Comparison of ENCODE assay signal across 9 cellular contexts in the genomic region with DNA sequence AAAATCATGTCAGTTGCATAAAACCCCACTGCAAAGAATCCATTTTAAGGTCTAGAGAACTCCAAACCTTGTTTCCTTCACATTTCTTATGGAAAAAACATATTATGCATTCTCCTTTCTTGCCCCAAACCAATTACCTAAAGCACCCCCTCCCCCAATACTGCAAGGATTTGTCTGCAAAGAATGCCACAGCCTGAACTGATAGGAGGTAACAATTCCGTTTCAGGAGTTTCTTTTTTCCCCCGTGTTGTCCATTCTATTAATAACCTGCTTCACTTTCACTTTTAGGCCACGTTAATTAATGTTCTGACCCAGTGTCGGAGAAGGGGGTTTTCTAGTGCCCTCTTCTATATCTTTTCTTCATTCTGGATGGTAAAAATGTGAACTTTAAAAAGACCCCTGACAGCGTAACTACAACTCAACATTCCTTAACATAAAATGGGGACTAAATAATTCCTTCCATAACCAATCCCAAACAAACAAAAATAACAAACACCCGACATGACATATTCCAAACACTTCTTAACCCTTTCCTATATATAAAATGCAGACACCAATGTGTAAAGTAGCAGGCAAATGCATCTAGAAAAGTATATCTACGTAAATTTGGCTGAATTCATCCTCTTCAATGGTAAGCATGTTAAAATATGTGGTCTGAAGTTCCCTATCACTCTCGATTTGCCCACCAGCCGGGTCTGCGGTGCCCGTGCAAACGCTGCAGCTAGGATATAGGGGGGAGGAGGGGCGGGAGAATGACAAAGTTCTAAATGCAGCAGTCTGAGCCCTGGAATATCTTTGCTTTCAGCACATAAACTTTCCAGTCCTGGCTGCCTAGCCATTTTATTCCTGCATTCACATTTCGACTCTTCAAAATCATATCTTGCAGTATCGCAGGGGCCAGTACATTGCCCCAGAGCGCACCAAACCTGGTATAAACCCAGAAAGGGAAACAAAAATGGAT. TPM values are rescaled to one million over a fixed set of nuclear protein-coding genes. Genes with fewer than 3 reads are reported as not detected.
A peak's percentile ranks its signal among the peaks of the same experiment; 100 is the strongest.
DNase-seq lines count a peak whose midpoint lies in the region; ATAC-seq lines count a peak whose summit lies in the region.
"Had no signal": no experiment of that assay in that cellular context is flagged by ENCODE, and none has a peak within 500 bp of the region (broad histone marks: within the 10 kb centered on the region; RNA-seq: fewer than 3 reads in every experiment).

No MANE protein-coding gene starts in this region.

- H3K27me3 Mint-ChIP-seq in stimulated activated naive CD8-positive, alpha-beta T cell treated with anti-CD3 and anti-CD28 coated beads, Interleukin-15, Interleukin-2, amounts not matched to agents 100 ng/mL and 50 ng/mL, for 24 hours: peaks cover 80% of the 10 kb centered on the region
- H3K27me3 Mint-ChIP-seq in activated T-helper 17 cell treated with anti-CD3 and anti-CD28 coated beads, Interleukin-2, amount 50 U/mL, for 72 hours: peaks cover 56% of the 10 kb centered on the region
- peaks cover 39% of the 10 kb centered on the region for H3K27me3 Mint-ChIP-seq in memory B cell

- H3K4me1 Mint-ChIP-seq in stimulated activated naive CD8-positive, alpha-beta T cell treated with anti-CD3 and anti-CD28 coated beads, Interleukin-15, Interleukin-2, amounts not matched to agents 100 ng/mL and 50 ng/mL, for 24 hours (ENCODE audit: low read depth): peaks cover 57% of the 10 kb centered on the region
- peaks cover 32% of the 10 kb centered on the region for H3K4me1 Mint-ChIP-seq in activated T-helper 17 cell treated with anti-CD3 and anti-CD28 coated beads, Interleukin-2, amount 50 U/mL, for 72 hours
- H3K4me1 Mint-ChIP-seq in memory B cell: peaks cover 24% of the 10 kb centered on the region

- no peak for ATAC-seq in stimulated activated naive CD8-positive, alpha-beta T cell treated with anti-CD3 and anti-CD28 coated beads, Interleukin-15, Interleukin-2, amounts not matched to agents 100 U/mL and 50 U/mL, for 24 hours
- ATAC-seq in activated T-helper 17 cell treated with anti-CD3 and anti-CD28 coated beads, Interleukin-2, amount 50 U/mL, for 72 hours (replicated peaks): no peak
- ATAC-seq in memory B cell (ENCODE audit: low read depth) (no peak), HG03469 (IDR thresholded peaks at IDR 0.05; ENCODE audit: unreplicated experiment) (no peak), HG02885 (IDR thresholded peaks at IDR 0.05; ENCODE audit: poor library complexity, unreplicated experiment) (no peak), HG03175 (IDR thresholded peaks at IDR 0.05; ENCODE audit: unreplicated experiment) (no peak)

- H3K9me3 Mint-ChIP-seq in stimulated activated naive CD8-positive, alpha-beta T cell treated with anti-CD3 and anti-CD28 coated beads, Interleukin-15, Interleukin-2, amounts not matched to agents 100 ng/mL and 50 ng/mL, for 24 hours: no peaks in the 10 kb centered on the region
- H3K9me3 Mint-ChIP-seq in activated T-helper 17 cell treated with anti-CD3 and anti-CD28 coated beads, Interleukin-2, amount 50 U/mL, for 72 hours: no peaks in the 10 kb centered on the region
- H3K9me3 Mint-ChIP-seq in memory B cell: peaks cover 12% of the 10 kb centered on the region

- peaks cover 6% of the 10 kb centered on the region for H3K36me3 Mint-ChIP-seq in stimulated activated naive CD8-positive, alpha-beta T cell treated with anti-CD3 and anti-CD28 coated beads, Interleukin-15, Interleukin-2, amounts not matched to agents 100 ng/mL and 50 ng/mL, for 24 hours (ENCODE audit: low read depth)
- peaks cover 54% of the 10 kb centered on the region for H3K36me3 Mint-ChIP-seq in activated T-helper 17 cell treated with anti-CD3 and anti-CD28 coated beads, Interleukin-2, amount 50 U/mL, for 72 hours (ENCODE audit: low read depth)
- peaks cover 11% of the 10 kb centered on the region for H3K36me3 Mint-ChIP-seq in memory B cell

- peak overlapping the region; percentile 57 for H3K4me3 Mint-ChIP-seq in stimulated activated naive CD8-positive, alpha-beta T cell treated with anti-CD3 and anti-CD28 coated beads, Interleukin-15, Interleukin-2, amounts not matched to agents 100 ng/mL and 50 ng/mL, for 24 hours
- peak overlapping the region; percentile 85 for H3K4me3 Mint-ChIP-seq in activated T-helper 17 cell treated with anti-CD3 and anti-CD28 coated beads, Interleukin-2, amount 50 U/mL, for 72 hours
- no peak overlapping the region for H3K4me3 Mint-ChIP-seq in memory B cell

- DNase-seq in stimulated activated naive CD8-positive, alpha-beta T cell treated with anti-CD3 and anti-CD28 coated beads, Interleukin-15, Interleukin-2, amounts not matched to agents 100 U/mL and 50 U/mL, for 24 hours: no peak
- DNase-seq in memory B cell (ENCODE audit: low spot score in 2 of 2) (no peak), NCI-H2196 treated with DMSO at 0.1 percent for 48 hours (lab: John Stamatoyannopoulos, UW; ENCODE audit: unreplicated experiment) (no peak)
- DNase-seq: stimulated activated CD4-positive, alpha-beta T cell treated with anti-CD3 and anti-CD28 coated beads, Interleukin-4, amount 100 ng/mL, for 24 hours had no signal

- peak overlapping the region; percentile 83 for H3K27ac Mint-ChIP-seq in stimulated activated naive CD8-positive, alpha-beta T cell treated with anti-CD3 and anti-CD28 coated beads, Interleukin-15, Interleukin-2, amounts not matched to agents 100 ng/mL and 50 ng/mL, for 24 hours
- H3K27ac Mint-ChIP-seq in activated T-helper 17 cell treated with anti-CD3 and anti-CD28 coated beads, Interleukin-2, amount 50 U/mL, for 72 hours: peak overlapping the region; percentile 83
- H3K27ac Mint-ChIP-seq in memory B cell: peak overlapping the region; percentile 94

RNA-seq across cellular contexts. Expression of gene NRN1, which starts 1.0 kb away (rescaled TPM):
- 10 to 100 TPM in 1 of 2 donors, 1 to 10 TPM in 1; 1.1 to 14.7 TPM for total RNA-seq in activated T-helper 17 cell treated with anti-CD3 and anti-CD28 coated beads, Interleukin-2, amount 50 U/mL, for 72 hours
